ENCODE assay signal across 8 cellular contexts in genomic region chr15:25933456-25934158, GRCh38.
DNase-seq lines count a peak whose midpoint lies in the region; ATAC-seq and TF ChIP-seq lines count a peak whose summit lies in the region.

No MANE protein-coding gene starts in this region.

- H3K27ac Mint-ChIP-seq in immature natural killer cell = peak overlapping the region in 3 of 6 donors; percentile 9 to 76 (median 67)

- DNase-seq in MG63 (peak; percentile 68), WERI-Rb-1 (peak; percentile 79), breast epithelium (ENCODE audit: low spot score in 2 of 2) (peak; percentile 65 to 69), immature natural killer cell (peak; percentile 55 to 68 (median 64)), GM10266 (ENCODE audit: extremely low spot score) (no peak)
- peak; percentile 55 for DNase-seq in stimulated activated CD4-positive, alpha-beta T cell treated with anti-CD3 and anti-CD28 coated beads, Interleukin-12 subunit alpha, Interleukin-12 subunit beta, amount 100 ng/mL, for 4 hours

- no peak for TF ChIP-seq POLR2A in breast epithelium (IDR thresholded peaks at IDR 0.05)

- ATAC-seq in GM18861 (IDR thresholded peaks at IDR 0.05; ENCODE audit: unreplicated experiment) (peak; percentile 88), HG03571 (IDR thresholded peaks at IDR 0.05; ENCODE audit: unreplicated experiment) (no peak)

- H3K27me3 ChIP-seq in MG63 (no peaks in the 10 kb centered on the region), WERI-Rb-1 (ENCODE audit: insufficient read depth, low read depth, severe bottlenecking) (no peaks in the 10 kb centered on the region), breast epithelium (no peaks in the 10 kb centered on the region)

- peak overlapping the region; percentile 89 to 95 (median 92) for H3K4me3 Mint-ChIP-seq in immature natural killer cell

- H3K36me3 ChIP-seq in MG63 (no peaks in the 10 kb centered on the region), WERI-Rb-1 (no peaks in the 10 kb centered on the region), breast epithelium (no peaks in the 10 kb centered on the region)

- H3K9me3 ChIP-seq in MG63 (no peaks in the 10 kb centered on the region), WERI-Rb-1 (ENCODE audit: severe bottlenecking) (no peaks in the 10 kb centered on the region), breast epithelium (no peaks in the 10 kb centered on the region)

- H3K4me1 ChIP-seq in breast epithelium = no peaks in the 10 kb centered on the region

- peaks cover 0 to 9% (median 5%) of the 10 kb centered on the region in 6 donors for H3K9me3 Mint-ChIP-seq in immature natural killer cell

- no peak overlapping the region for H3K27ac ChIP-seq in WERI-Rb-1
- H3K27ac ChIP-seq in breast epithelium = no peak overlapping the region

- H3K4me3 ChIP-seq in MG63 (no peak overlapping the region), WERI-Rb-1 (ENCODE audit: low read depth, low read length) (peak overlapping the region; percentile 38), breast epithelium (peak overlapping the region; percentile 26 to 58 (median 28))

- peak; percentile 95 for TF ChIP-seq CTCF in WERI-Rb-1 (IDR thresholded peaks at IDR 0.05; ENCODE audit: low read depth, low read length)
- TF ChIP-seq CTCF in breast epithelium (IDR thresholded peaks at IDR 0.05) = peak in 2 of 3 donors; percentile 57 to 80
- no peak for TF ChIP-seq CTCF in GM10266 (IDR thresholded peaks at IDR 0.05; ENCODE audit: control insufficient read depth, insufficient read depth, low read depth, missing control alignments)

- H3K4me1 Mint-ChIP-seq in immature natural killer cell = peaks cover 8 to 9% of the 10 kb centered on the region in 2 donors

- H3K27me3 Mint-ChIP-seq in immature natural killer cell (ENCODE audit: low read depth in 3 of 3) = peaks cover 2 to 10% (median 3%) of the 10 kb centered on the region in 3 donors

- H3K36me3 Mint-ChIP-seq in immature natural killer cell = peaks cover 8 to 11% (median 9%) of the 10 kb centered on the region in 3 donors

- intact Hi-C loops in breast epithelium (cut with DNase I; ENCODE audit: low total_unique reads) = no loop called here
